In genomic region chr4:83326546-83326945, GRCh38 we compare ENCODE assay signal across 25 cellular contexts.
"Had no signal": no experiment of that assay in that cellular context is flagged by ENCODE, and none has a peak within 500 bp of the region (broad histone marks: within the 10 kb centered on the region; RNA-seq: fewer than 3 reads in every experiment).

No MANE protein-coding gene starts in this region.

- H3K4me1 ChIP-seq: left ventricle myocardium inferior, parathyroid adenoma, right atrium auricular region, right lobe of liver, suprapubic skin, tibial artery, upper lobe of right lung had no signal

- H3K27ac ChIP-seq: heart left ventricle, left ventricle myocardium inferior, parathyroid adenoma, right atrium auricular region, right lobe of liver, suprapubic skin, thoracic aorta, tibial artery, upper lobe of right lung had no signal

- H3K27me3 Mint-ChIP-seq: naive thymus-derived CD4-positive, alpha-beta T cell; stimulated activated naive B cell treated with anti-CD40 and anti-IgM and Interleukin-4, amounts not matched to agents 10 μg/mL and 1 μg/mL and 100 μg/mL, for 72 hours had no signal

- DNase-seq: heart left ventricle; islet precursor cell; left ventricle myocardium inferior; midbrain; mucosa of descending colon; naive thymus-derived CD4-positive, alpha-beta T cell; occipital lobe; right lobe of liver; stimulated activated CD4-positive, alpha-beta T cell treated with anti-CD3 and anti-CD28 coated beads, Interleukin-12 subunit alpha, Interleukin-12 subunit beta, amount 100 ng/mL, for 4 hours; stimulated activated CD4-positive, alpha-beta T cell treated with anti-CD3 and anti-CD28 coated beads, Interleukin-15, amount 100 ng/mL, for 24 hours; stimulated activated CD4-positive, alpha-beta T cell treated with anti-CD3 and anti-CD28 coated beads, Interleukin-2, amount 100 ng/mL, for 24 hours; stimulated activated CD4-positive, alpha-beta T cell treated with anti-CD3 and anti-CD28 coated beads, Interleukin-4, amount 100 ng/mL, for 1 hour; stimulated activated naive B cell treated with anti-CD40 and anti-IgM and Interleukin-4, amounts not matched to agents 10 μg/mL and 1 μg/mL and 100 μg/mL, for 72 hours; stimulated activated naive CD8-positive, alpha-beta T cell treated with anti-CD3 and anti-CD28 coated beads, Interleukin-15, Interleukin-2, amounts not matched to agents 100 U/mL and 50 U/mL, for 24 hours; tibial artery; trophoblast cell; upper lobe of right lung had no signal

- H3K9me3 Mint-ChIP-seq: memory B cell; natural killer cell treated with Interleukin-12 subunit alpha and Interleukin-12 subunit beta and Interleukin-15 and Interleukin-18, amount 100 ng/mL, for 72 hours; stimulated activated naive B cell treated with anti-CD40 and anti-IgM and Interleukin-4, amounts not matched to agents 10 μg/mL and 1 μg/mL and 100 μg/mL, for 72 hours had no signal

- H3K27ac Mint-ChIP-seq: memory B cell; naive thymus-derived CD4-positive, alpha-beta T cell; natural killer cell treated with Interleukin-12 subunit alpha and Interleukin-12 subunit beta and Interleukin-15 and Interleukin-18, amount 100 ng/mL, for 72 hours; progenitor cell of endocrine pancreas; stimulated activated naive B cell treated with anti-CD40 and anti-IgM and Interleukin-4, amounts not matched to agents 10 μg/mL and 1 μg/mL and 100 μg/mL, for 72 hours had no signal

- H3K4me3 Mint-ChIP-seq: memory B cell; naive thymus-derived CD4-positive, alpha-beta T cell; natural killer cell treated with Interleukin-12 subunit alpha and Interleukin-12 subunit beta and Interleukin-15 and Interleukin-18, amount 100 ng/mL, for 72 hours; stimulated activated naive B cell treated with anti-CD40 and anti-IgM and Interleukin-4, amounts not matched to agents 10 μg/mL and 1 μg/mL and 100 μg/mL, for 72 hours had no signal

- H3K27me3 ChIP-seq: right atrium auricular region, right lobe of liver, suprapubic skin, tibial artery, upper lobe of right lung had no signal

- H3K36me3 Mint-ChIP-seq: natural killer cell treated with Interleukin-12 subunit alpha and Interleukin-12 subunit beta and Interleukin-15 and Interleukin-18, amount 100 ng/mL, for 72 hours; stimulated activated naive B cell treated with anti-CD40 and anti-IgM and Interleukin-4, amounts not matched to agents 10 μg/mL and 1 μg/mL and 100 μg/mL, for 72 hours had no signal

- H3K36me3 ChIP-seq: heart left ventricle, left ventricle myocardium inferior, right atrium auricular region, right lobe of liver, suprapubic skin, thoracic aorta, tibial artery, upper lobe of right lung had no signal

- H3K4me3 ChIP-seq: heart left ventricle, left ventricle myocardium inferior, lung, mucosa of descending colon, right atrium auricular region, right lobe of liver, suprapubic skin, thoracic aorta, tibial artery, upper lobe of right lung had no signal

- H3K4me1 Mint-ChIP-seq: stimulated activated naive B cell treated with anti-CD40 and anti-IgM and Interleukin-4, amounts not matched to agents 10 μg/mL and 1 μg/mL and 100 μg/mL, for 72 hours had no signal

- H3K9me3 ChIP-seq: heart left ventricle, left ventricle myocardium inferior, mucosa of descending colon, right atrium auricular region, right lobe of liver, suprapubic skin, thoracic aorta, tibial artery, upper lobe of right lung had no signal
